8 cellular contexts compared by ENCODE assay signal in genomic region chr7:108455833-108456677, GRCh38. TPM values are rescaled to one million over a fixed set of nuclear protein-coding genes. Genes with fewer than 3 reads are reported as not detected.
A peak's percentile ranks its signal among the peaks of the same experiment; 100 is the strongest.
DNase-seq lines count a peak whose midpoint lies in the region; ATAC-seq and TF ChIP-seq lines count a peak whose summit lies in the region.

Gene NRCAM, minus strand, starts transcription at chr7:108456436. Its CDS starts 216,372 bp downstream, at chr7:108240064.

- H3K36me3 Mint-ChIP-seq in HFFc6 (ENCODE audit: low read depth): no peaks in the 10 kb centered on the region

- H2BK120ac ChIP-seq in neuronal stem cell (ENCODE audit: low read depth, low read length): peak within 1 kb of the TSS; percentile 63

- H3K9me3 ChIP-seq in gastroesophageal sphincter (no peaks in the 10 kb centered on the region), neuronal stem cell (replicated peaks in 1 of 2; ENCODE audit: control insufficient read depth in 2 of 2, insufficient read depth in 1 of 2, low read depth in 1 of 2, low read length in 2 of 2) (no peaks in the 10 kb centered on the region)

- H2BK5ac ChIP-seq in neuronal stem cell (ENCODE audit: low read length): peak within 1 kb of the TSS; percentile 61

- H4K91ac ChIP-seq in neuronal stem cell (ENCODE audit: low read depth, low read length, poor library complexity): no peak within 1 kb of the TSS

- H3K4me1 ChIP-seq in gastroesophageal sphincter (peaks cover 0 to 28% (median 15%) of the 10 kb centered on the region in 3 donors), neuronal stem cell (ENCODE audit: control insufficient read depth in 2 of 2, insufficient read depth in 1 of 2, low read depth in 1 of 2, low read length in 2 of 2) (peaks cover 7 to 13% of the 10 kb centered on the region in 2 donors)

- H3K23ac ChIP-seq in neuronal stem cell (ENCODE audit: low read depth, low read length, poor library complexity): peak within 1 kb of the TSS; percentile 95

- H3K27me3 ChIP-seq in gastroesophageal sphincter (peaks cover 67% of the 10 kb centered on the region), neuronal stem cell (ENCODE audit: control insufficient read depth in 3 of 3, insufficient read depth in 3 of 3, low read depth in 1 of 3, low read length in 3 of 3) (peaks cover 0 to 12% (median 4%) of the 10 kb centered on the region in 3 experiments)

- H3K4me1 Mint-ChIP-seq in HFFc6 (ENCODE audit: low read depth): peaks cover 5% of the 10 kb centered on the region; the same call in 1 of the 2 replicates

- H3K18ac ChIP-seq in neuronal stem cell (ENCODE audit: low read length): peak within 1 kb of the TSS; percentile 92

- peak within 1 kb of the TSS; percentile 97 for H3K14ac ChIP-seq in neuronal stem cell (ENCODE audit: low read length)

- H4K8ac ChIP-seq in neuronal stem cell (ENCODE audit: low read depth, low read length): no peak within 1 kb of the TSS

- peaks cover 19% of the 10 kb centered on the region for H3K27me3 Mint-ChIP-seq in HFFc6 (ENCODE audit: insufficient read depth)

- WGBS in gastroesophageal sphincter (ENCODE audit: low coverage in 1 of 2), 2 donors: no CpG with 5 or more reads among the region's 93 CpGs
- no CpG with 5 or more reads among the region's 93 CpGs for WGBS in neuronal stem cell (ENCODE audit: extremely low coverage in 2 of 2, insufficient read length in 2 of 2, insufficient replicate concordance in 1 of 2), 2 donors

- peaks cover 2% of the 10 kb centered on the region for H3K79me1 ChIP-seq in neuronal stem cell (ENCODE audit: low read depth, low read length)

- no peaks in the 10 kb centered on the region for H3K9me3 Mint-ChIP-seq in HFFc6

- H3K9ac ChIP-seq in neuronal stem cell (ENCODE audit: low read depth, low read length, poor library complexity): peak within 1 kb of the TSS; percentile 99

- TF ChIP-seq EP300 in gastroesophageal sphincter (IDR thresholded peaks at IDR 0.05): no peak

- peak within 1 kb of the TSS in 1 of 4 donors; percentile 48 for H3K27ac ChIP-seq in gastroesophageal sphincter
- H3K27ac ChIP-seq in neuronal stem cell (replicated peaks; ENCODE audit: low read length): peak within 1 kb of the TSS; percentile 67

- H2BK12ac ChIP-seq in neuronal stem cell (ENCODE audit: low read length): peak within 1 kb of the TSS; percentile 97

- peak within 1 kb of the TSS; percentile 96 for H2AFZ ChIP-seq in neuronal stem cell (ENCODE audit: low read length)

- H3K4me3 Mint-ChIP-seq in HFFc6: peak within 1 kb of the TSS; percentile 48; the same call in 1 of the 2 replicates

- peak; percentile 24 for ATAC-seq in gastroesophageal sphincter

- H3K4me3 ChIP-seq in gastroesophageal sphincter: peak within 1 kb of the TSS; percentile 6 to 55
- peak within 1 kb of the TSS; percentile 76 to 92 for H3K4me3 ChIP-seq in neuronal stem cell (ENCODE audit: low read length in 2 of 2)

- DNase-seq in DMS 273 treated with DMSO at 0.1 percent for 48 hours (lab: John Stamatoyannopoulos, UW) (peak; percentile 86), HFFc6 (no peak), NCI-H345 (lab: John Stamatoyannopoulos, UW) (peak; percentile 94), activated gamma-delta T cell (lab: John Stamatoyannopoulos, UW) (peak; percentile 8), neuronal stem cell (ENCODE audit: low spot score) (peak; percentile 85), SIG-M5 treated with dmso at 0.1 percent for 504 hours (lab: John Stamatoyannopoulos, UW; ENCODE audit: unreplicated experiment) (no peak), NK-92 (lab: John Stamatoyannopoulos, UW; ENCODE audit: unreplicated experiment) (no peak)

- H3K27ac Mint-ChIP-seq in HFFc6: no peak within 1 kb of the TSS

- no peaks in the 10 kb centered on the region for H3K36me3 ChIP-seq in gastroesophageal sphincter
- H3K36me3 ChIP-seq in neuronal stem cell (replicated peaks in 1 of 2; ENCODE audit: control insufficient read depth in 2 of 2, insufficient read depth in 2 of 2, low read length in 2 of 2): no peaks in the 10 kb centered on the region

- H3K4me2 ChIP-seq in neuronal stem cell (ENCODE audit: insufficient read depth, low read length, poor library complexity, severe bottlenecking): peak within 1 kb of the TSS; percentile 72

- no peak for TF ChIP-seq POLR2A in gastroesophageal sphincter (IDR thresholded peaks at IDR 0.05)

- TF ChIP-seq CTCF in HFFc6 (IDR thresholded peaks at IDR 0.05) (no peak), gastroesophageal sphincter (IDR thresholded peaks at IDR 0.05) (no peak)

- peak within 1 kb of the TSS; percentile 82 for H2BK15ac ChIP-seq in neuronal stem cell (ENCODE audit: low read length)

- H2AK5ac ChIP-seq in neuronal stem cell (ENCODE audit: low read depth, low read length): peak within 1 kb of the TSS; percentile 68

- H3K4ac ChIP-seq in neuronal stem cell (ENCODE audit: low read length): no peak within 1 kb of the TSS

RNA-seq across cellular contexts. Expression of gene NRCAM, which starts in this region (rescaled TPM):
- under 1 TPM; 0.27 to 0.51 (median 0.40) TPM for total RNA-seq in HFFc6 (2021; fragmentation: NEBNext Ultra II Directional; extraction: Animal tissue kit (Norgen Biotek cat#: 25700))
- 1 to 10 TPM; 1.3 to 4.7 (median 2.2) TPM for total RNA-seq in gastroesophageal sphincter
- polyA plus RNA-seq in neuronal stem cell (2013, experiment 1 of 2): 39.5 TPM
- 39.3 TPM for polyA plus RNA-seq in neuronal stem cell (2013, experiment 2 of 2)

Comparison
In these comparisons a context has a peak if more than half of its experiments do, and no peak if none do; other contexts are left out.
1. DNase-seq: peak in DMS 273 treated with DMSO at 0.1 percent for 48 hours (single experiment), NCI-H345 (single experiment), activated gamma-delta T cell (single experiment) and neuronal stem cell (single experiment); none in HFFc6 (single experiment), SIG-M5 treated with dmso at 0.1 percent for 504 hours (single experiment) and NK-92 (single experiment).